ENCODE assay signal across 8 cellular contexts in the genomic region with DNA sequence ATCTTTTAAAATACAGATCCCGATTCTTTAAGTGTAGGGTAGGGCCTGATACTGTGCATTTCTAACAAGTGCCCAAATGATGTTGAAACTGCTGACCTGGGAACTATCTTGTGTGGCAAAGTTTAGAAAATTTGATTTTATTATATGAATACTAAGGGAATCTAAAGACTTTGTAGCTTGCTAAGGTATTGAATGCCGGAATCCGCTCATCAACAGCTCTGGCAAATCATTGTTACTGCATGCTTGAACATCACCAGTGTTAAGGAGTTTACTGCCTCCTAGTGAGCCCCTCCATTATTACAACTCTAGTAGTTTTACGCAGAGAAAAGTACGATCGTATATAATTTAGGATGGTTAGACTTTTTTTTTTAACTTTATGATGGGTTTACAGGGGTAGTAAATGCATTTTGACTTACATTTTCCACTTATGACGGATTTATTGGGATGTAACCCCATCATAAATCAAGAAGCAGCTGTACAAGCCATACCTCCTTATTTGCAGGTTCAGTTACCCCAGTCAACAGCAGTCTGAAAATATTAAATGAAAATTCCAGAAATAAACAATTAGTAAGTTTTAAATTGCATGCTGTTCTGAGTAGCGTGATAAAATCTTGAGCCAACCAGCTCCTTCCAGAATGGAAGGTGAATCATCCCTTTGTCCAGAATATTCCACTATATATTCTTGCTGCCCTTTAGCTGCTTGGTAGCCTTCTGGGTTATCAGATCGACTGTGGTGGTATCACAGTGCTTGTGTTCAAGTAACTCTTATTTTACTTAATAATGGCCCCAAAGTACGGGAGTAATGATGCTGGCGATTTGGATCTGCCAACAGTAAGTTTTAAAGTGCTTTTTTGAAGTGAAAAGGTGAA. TPM values are rescaled to one million over a fixed set of nuclear protein-coding genes. Genes with fewer than 3 reads are reported as not detected.
DNase-seq lines count a peak whose midpoint lies in the region; ATAC-seq lines count a peak whose summit lies in the region.

No MANE protein-coding gene starts in this region.

- peaks cover 20 to 37% (median 27%) of the 10 kb centered on the region in 10 experiments for H3K4me1 ChIP-seq in BLaER1 treated with 17β-estradiol and CSF1 and Interleukin-3, amounts not matched to agents 10 nM and 100 nM

- H3K36me3 Mint-ChIP-seq in T-helper 17 cell (ENCODE audit: low read depth): peaks cover 3% of the 10 kb centered on the region
- H3K36me3 Mint-ChIP-seq in dendritic cell treated with granulocyte-macrophage colony-stimulating factor and Interleukin-4, amounts not matched to agents 40 ng/mL and 50 ng/mL, for 4 days (ENCODE audit: low read depth): peaks cover 44% of the 10 kb centered on the region

- H3K9me3 Mint-ChIP-seq in dendritic cell treated with granulocyte-macrophage colony-stimulating factor and Interleukin-4, amounts not matched to agents 40 ng/mL and 50 ng/mL, for 4 days: no peaks in the 10 kb centered on the region

- no peaks in the 10 kb centered on the region for H3K27me3 ChIP-seq in BLaER1 treated with 17β-estradiol and CSF1 and Interleukin-3, amounts not matched to agents 10 nM and 100 nM

- H3K27ac Mint-ChIP-seq in T-helper 17 cell: peak overlapping the region; percentile 99
- H3K27ac Mint-ChIP-seq in dendritic cell treated with granulocyte-macrophage colony-stimulating factor and Interleukin-4, amounts not matched to agents 40 ng/mL and 50 ng/mL, for 4 days: peak overlapping the region; percentile 91

- intact Hi-C loops in dendritic cell treated with granulocyte-macrophage colony-stimulating factor and Interleukin-4, amounts not matched to agents 40 ng/mL and 50 ng/mL, for 4 days (cut with micrococcal nuclease): loop anchor here (5.0 kb wide), 2 partner anchors 532 to 1053 kb away; a partner anchor contains a TSS

- peak overlapping the region; percentile 87 to 97 (median 93) for H3K9ac ChIP-seq in BLaER1 treated with 17β-estradiol and CSF1 and Interleukin-3, amounts not matched to agents 10 nM and 100 nM

- H3K36me3 ChIP-seq in BLaER1 treated with 17β-estradiol and CSF1 and Interleukin-3, amounts not matched to agents 10 nM and 100 nM: peaks cover 26 to 44% (median 40%) of the 10 kb centered on the region in 11 experiments

- DNase-seq in NCI-H1930 (lab: John Stamatoyannopoulos, UW): peak; percentile 42 to 44
- DNase-seq in T-helper 17 cell: peak in 1 of 3 donors; percentile 25
- DNase-seq in left lobe of liver (ENCODE audit: low spot score): no peak
- peak; percentile 21 for DNase-seq in stimulated activated naive CD8-positive, alpha-beta T cell treated with anti-CD3 and anti-CD28 coated beads, Interleukin-15, Interleukin-2, amounts not matched to agents 100 U/mL and 50 U/mL, for 24 hours

- peak overlapping the region; percentile 99 for H3K4me3 Mint-ChIP-seq in T-helper 17 cell
- peak overlapping the region; percentile 89 for H3K4me3 Mint-ChIP-seq in dendritic cell treated with granulocyte-macrophage colony-stimulating factor and Interleukin-4, amounts not matched to agents 40 ng/mL and 50 ng/mL, for 4 days

- H3K4me3 ChIP-seq in BLaER1 treated with 17β-estradiol and CSF1 and Interleukin-3, amounts not matched to agents 10 nM and 100 nM: peak overlapping the region; percentile 69 to 89 (median 85)

- peak overlapping the region; percentile 66 to 94 (median 82) for H3K4me2 ChIP-seq in BLaER1 treated with 17β-estradiol and CSF1 and Interleukin-3, amounts not matched to agents 10 nM and 100 nM

- peaks cover 0 to 13% (median 7%) of the 10 kb centered on the region in 11 experiments; a peak in 10 of 22 replicates for H3K9me3 ChIP-seq in BLaER1 treated with 17β-estradiol and CSF1 and Interleukin-3, amounts not matched to agents 10 nM and 100 nM (replicated peaks in 1 of 11)
- H3K9me3 ChIP-seq in T-helper 17 cell (ENCODE audit: control insufficient read depth, low read length, poor library complexity, severe bottlenecking): no peaks in the 10 kb centered on the region

- peaks cover 0 to 22% (median 4%) of the 10 kb centered on the region in 11 experiments; a peak in 5 of 22 replicates for H4K20me1 ChIP-seq in BLaER1 treated with 17β-estradiol and CSF1 and Interleukin-3, amounts not matched to agents 10 nM and 100 nM

- peak; percentile 63 for ATAC-seq in GM18867 (IDR thresholded peaks at IDR 0.05; ENCODE audit: unreplicated experiment)
- peak; percentile 54 for ATAC-seq in HG03095 (IDR thresholded peaks at IDR 0.05; ENCODE audit: unreplicated experiment)
- ATAC-seq in T-helper 17 cell: peak; percentile 75
- ATAC-seq in left lobe of liver: peak; percentile 66
- ATAC-seq in stimulated activated naive CD8-positive, alpha-beta T cell treated with anti-CD3 and anti-CD28 coated beads, Interleukin-15, Interleukin-2, amounts not matched to agents 100 U/mL and 50 U/mL, for 24 hours: peak; percentile 61

- H3K27me3 Mint-ChIP-seq in T-helper 17 cell: no peaks in the 10 kb centered on the region
- no peaks in the 10 kb centered on the region for H3K27me3 Mint-ChIP-seq in dendritic cell treated with granulocyte-macrophage colony-stimulating factor and Interleukin-4, amounts not matched to agents 40 ng/mL and 50 ng/mL, for 4 days

- peaks cover 35% of the 10 kb centered on the region for H3K4me1 Mint-ChIP-seq in T-helper 17 cell
- peaks cover 31% of the 10 kb centered on the region for H3K4me1 Mint-ChIP-seq in dendritic cell treated with granulocyte-macrophage colony-stimulating factor and Interleukin-4, amounts not matched to agents 40 ng/mL and 50 ng/mL, for 4 days (ENCODE audit: low read depth)

- peak overlapping the region; percentile 87 to 98 (median 95) for H3K27ac ChIP-seq in BLaER1 treated with 17β-estradiol and CSF1 and Interleukin-3, amounts not matched to agents 10 nM and 100 nM

RNA-seq across cellular contexts. Expression of a gene that starts 0.9 kb away (rescaled TPM):
- 10 to 100 TPM; 13.4 to 17.0 TPM for total RNA-seq in T-helper 17 cell
- 6.6 TPM for total RNA-seq in left lobe of liver

RNA-seq across cellular contexts. Expression of a gene that starts 1.0 kb away (rescaled TPM):
- 10 to 100 TPM in 1 of 2 donors, 1 to 10 TPM in 1; 8.5 to 19.9 TPM for total RNA-seq in T-helper 17 cell
- total RNA-seq in left lobe of liver: 154 TPM
